Comparison of ENCODE assay signal across 23 cellular contexts in genomic region chr19:32611161-32611560, GRCh38. TPM values are rescaled to one million over a fixed set of nuclear protein-coding genes. Genes with fewer than 3 reads are reported as not detected.
DNase-seq lines count a peak whose midpoint lies in the region; FAIRE-seq and TF ChIP-seq lines count a peak whose summit lies in the region.
"Had no signal": no experiment of that assay in that cellular context is flagged by ENCODE, and none has a peak within 500 bp of the region (broad histone marks: within the 10 kb centered on the region; RNA-seq: fewer than 3 reads in every experiment).

No MANE protein-coding gene starts in this region.

- peak overlapping the region; percentile 19 for H3K27ac ChIP-seq in astrocyte (ENCODE audit: low read depth, low read length)
- H3K27ac ChIP-seq in transverse colon: no peak overlapping the region
- H3K27ac ChIP-seq: GM23248 had no signal

- H3K79me2 ChIP-seq in astrocyte (ENCODE audit: insufficient read depth, low read length): no peaks in the 10 kb centered on the region

- H3K9me3 ChIP-seq in astrocyte (ENCODE audit: insufficient read depth, low read depth, low read length): no peaks in the 10 kb centered on the region
- H3K9me3 ChIP-seq in transverse colon: no peaks in the 10 kb centered on the region
- H3K9me3 ChIP-seq: HAP-1 had no signal

- TF ChIP-seq EP300 in transverse colon (IDR thresholded peaks at IDR 0.05; ENCODE audit: low read depth): no peak

- no peak overlapping the region for H3K4me3 Mint-ChIP-seq in astrocyte (ENCODE audit: unreplicated experiment)
- H3K4me3 Mint-ChIP-seq: CD4-positive, alpha-beta T cell had no signal

- H2AFZ ChIP-seq in astrocyte (ENCODE audit: low read depth, low read length): no peak overlapping the region
- H2AFZ ChIP-seq: GM23248 had no signal

- intact Hi-C loops in posterior vena cava (cut with DNase I): no loop called here
- intact Hi-C loops in cardiac septum (cut with DNase I): no loop called here
- intact Hi-C loops in transverse colon (cut with DNase I; ENCODE audit: low total_unique reads): no loop called here

- no peak for FAIRE-seq in astrocyte (lab: Jason Lieb, UNC)
- FAIRE-seq: A204.1, GM19239, K562 had no signal

- H3K4me1 Mint-ChIP-seq in astrocyte (ENCODE audit: low read depth, unreplicated experiment): no peaks in the 10 kb centered on the region

- H3K36me3 ChIP-seq in astrocyte (ENCODE audit: insufficient read depth, low read length) (peaks cover 19% of the 10 kb centered on the region), transverse colon (peaks cover 0 to 35% (median 17%) of the 10 kb centered on the region in 4 donors)

- no peaks in the 10 kb centered on the region for H3K27me3 Mint-ChIP-seq in astrocyte (ENCODE audit: low read depth, unreplicated experiment)
- H3K27me3 Mint-ChIP-seq: CD4-positive, alpha-beta T cell had no signal

- no peak for TF ChIP-seq POLR2A in transverse colon (IDR thresholded peaks at IDR 0.05)

- no peaks in the 10 kb centered on the region for H3K4me1 ChIP-seq in astrocyte (ENCODE audit: insufficient read depth, low read length)
- H3K4me1 ChIP-seq in transverse colon: no peaks in the 10 kb centered on the region
- H3K4me1 ChIP-seq: Caco-2, HAP-1 had no signal

- H4K20me1 ChIP-seq in astrocyte (ENCODE audit: insufficient read depth, low read length): no peaks in the 10 kb centered on the region

- in situ Hi-C loops in transverse colon (cut with MboI; ENCODE audit: low pct_ligation_motif_present in 1 of 4, low pct_unique_long_range_greater_than_20kb in 1 of 4, low sequenced_read_pairs in 3 of 4): no loop called here

- H3K4me3 ChIP-seq in astrocyte (ENCODE audit: insufficient read depth, low read depth, low read length) (no peak overlapping the region), fibroblast of mammary gland (ENCODE audit: control insufficient read depth, low read depth, low read length) (no peak overlapping the region), transverse colon (no peak overlapping the region)
- H3K4me3 ChIP-seq: GM23248, HAP-1, K562 had no signal

- H3K4me2 ChIP-seq in astrocyte (ENCODE audit: low read length): peak overlapping the region; percentile 22

- H3K9me3 Mint-ChIP-seq in astrocyte (ENCODE audit: unreplicated experiment): no peaks in the 10 kb centered on the region
- H3K9me3 Mint-ChIP-seq: CD4-positive, alpha-beta T cell had no signal

- WGBS in transverse colon (ENCODE audit: low coverage in 1 of 2), 2 donors: 89 to 92% methylated on average over 3 to 5 of the region's 5 CpGs

- H3K9ac ChIP-seq in astrocyte (ENCODE audit: low read length): no peak overlapping the region
- H3K9ac ChIP-seq: GM23248 had no signal

- peaks cover 19% of the 10 kb centered on the region for H3K36me3 Mint-ChIP-seq in astrocyte (ENCODE audit: low read depth, unreplicated experiment)

- DNase-seq in Daoy (ENCODE audit: low read depth) (peak; percentile 52), astrocyte (ENCODE audit: low read depth) (no peak), fibroblast of mammary gland (ENCODE audit: low read depth) (peak; percentile 71), posterior vena cava (ENCODE audit: low spot score) (peak; percentile 5), DMS153 treated with DMSO at 0.1 percent for 48 hours (lab: John Stamatoyannopoulos, UW; ENCODE audit: unreplicated experiment) (no peak), cardiac septum (ENCODE audit: low spot score) (no peak), transverse colon (no peak)
- DNase-seq in NK-92 treated with Interleukin-12 subunit alpha and Interleukin-12 subunit beta, amount 100 ng/mL, for 24 hours (lab: John Stamatoyannopoulos, UW): no peak
- DNase-seq: CD4-positive, alpha-beta T cell; GF-D8; GM23248; NCI-H1092 treated with DMSO at 0.1 percent for 48 hours; NCI-H1694 treated with DMSO at 0.1 percent for 48 hours; NCI-H2227 treated with DMSO at 0.1 percent for 48 hours; NCI-H510A treated with DMSO at 0.1 percent for 48 hours; NCI-H82; PC-3; RPMI8226 had no signal

- no peak overlapping the region for H3K27ac Mint-ChIP-seq in astrocyte (ENCODE audit: unreplicated experiment)
- H3K27ac Mint-ChIP-seq: CD4-positive, alpha-beta T cell had no signal

- H3K27me3 ChIP-seq in astrocyte (ENCODE audit: insufficient read depth, low read length): no peaks in the 10 kb centered on the region
- no peaks in the 10 kb centered on the region for H3K27me3 ChIP-seq in transverse colon

- TF ChIP-seq CTCF in astrocyte (IDR thresholded peaks at IDR 0.05; ENCODE audit: insufficient read depth, low read depth, low read length) (no peak), fibroblast of mammary gland (conservative IDR thresholded peaks at IDR 0.05; ENCODE audit: control insufficient read depth, insufficient read depth, low read depth, low read length) (no peak), transverse colon (IDR thresholded peaks at IDR 0.05) (no peak)

RNA-seq across cellular contexts. Expression of gene PDCD5, which starts 30.2 kb away (rescaled TPM):
- 310 and 410 TPM in 2 replicates for total RNA-seq in Daoy (2014; rRNA removed; shearing (Covaris generic))
- total RNA-seq in astrocyte: 120 and 127 TPM in 2 replicates
- total RNA-seq in posterior vena cava: 100 to 1,000 TPM in 1 of 2 donors, 10 to 100 TPM in 1; 99.8 to 125 TPM
- 111 TPM for total RNA-seq in cardiac septum
- total RNA-seq in transverse colon: 100 to 1,000 TPM in 2 of 4 donors, 10 to 100 TPM in 2; 76.7 to 175 (median 106) TPM

Comparison
In these comparisons a context has a peak if more than half of its experiments do, and no peak if none do; other contexts are left out.
1. DNase-seq: peak in Daoy (single experiment), fibroblast of mammary gland (single experiment) and posterior vena cava (single experiment); none in astrocyte (single experiment), DMS153 treated with DMSO at 0.1 percent for 48 hours (single experiment), NK-92 treated with Interleukin-12 subunit alpha and Interleukin-12 subunit beta, amount 100 ng/mL, for 24 hours (single experiment), cardiac septum (single experiment) and transverse colon (single experiment).